In genomic region chr3:195868866-195869412, GRCh38 we compare ENCODE assay signal across 1 cellular context.
TF ChIP-seq lines count a peak whose summit lies in the region.

No MANE protein-coding gene starts in this region.

TF ChIP-seq in SK-N-SH treated with all-trans-retinoic acid at 6 μM for 48 hours, 23 proteins besides CTCF, POLR2A, EP300 and RAD21 (continued from another document):
- TF ChIP-seq BACH2 (CRISPR knock-in tag; IDR thresholded peaks at IDR 0.05; ENCODE audit: borderline replicate concordance) (no peak), ZNF70 (CRISPR knock-in tag; IDR thresholded peaks at IDR 0.05) (no peak), ZFP3 (CRISPR knock-in tag; IDR thresholded peaks at IDR 0.05) (no peak)
- TF ChIP-seq, protein P1, sequence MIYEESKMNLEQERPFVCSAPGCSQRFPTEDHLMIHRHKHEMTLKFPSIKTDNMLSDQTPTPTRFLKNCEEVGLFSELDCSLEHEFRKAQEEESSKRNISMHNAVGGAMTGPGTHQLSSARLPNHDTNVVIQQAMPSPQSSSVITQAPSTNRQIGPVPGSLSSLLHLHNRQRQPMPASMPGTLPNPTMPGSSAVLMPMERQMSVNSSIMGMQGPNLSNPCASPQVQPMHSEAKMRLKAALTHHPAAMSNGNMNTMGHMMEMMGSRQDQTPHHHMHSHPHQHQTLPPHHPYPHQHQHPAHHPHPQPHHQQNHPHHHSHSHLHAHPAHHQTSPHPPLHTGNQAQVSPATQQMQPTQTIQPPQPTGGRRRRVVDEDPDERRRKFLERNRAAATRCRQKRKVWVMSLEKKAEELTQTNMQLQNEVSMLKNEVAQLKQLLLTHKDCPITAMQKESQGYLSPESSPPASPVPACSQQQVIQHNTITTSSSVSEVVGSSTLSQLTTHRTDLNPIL (CRISPR knock-in tag; IDR thresholded peaks at IDR 0.05; ENCODE audit: low read depth): no peak
